Comparison of ENCODE assay signal across 8 cellular contexts in genomic region chr5:95554647-95555548, GRCh38. TPM values are rescaled to one million over a fixed set of nuclear protein-coding genes. Genes with fewer than 3 reads are reported as not detected.
A peak's percentile ranks its signal among the peaks of the same experiment; 100 is the strongest.
DNase-seq lines count a peak whose midpoint lies in the region; ATAC-seq, FAIRE-seq and TF ChIP-seq lines count a peak whose summit lies in the region.

Gene ARSK, plus strand, starts transcription at chr5:95555101. Its CDS starts 178 bp downstream, at chr5:95555279.
Gene SKIC3, minus strand, starts transcription at chr5:95554977. Its CDS starts 7,827 bp downstream, at chr5:95547150.

- H3K9me3 ChIP-seq in HAP-1 (no peaks in the 10 kb centered on the region), MG63 (no peaks in the 10 kb centered on the region), neural progenitor cell (ENCODE audit: low read depth) (no peaks in the 10 kb centered on the region)

- H3K27me3 ChIP-seq in HAP-1 (ENCODE audit: low read depth) (no peaks in the 10 kb centered on the region), MG63 (no peaks in the 10 kb centered on the region), foreskin keratinocyte (no peaks in the 10 kb centered on the region), neural progenitor cell (no peaks in the 10 kb centered on the region)

- in situ Hi-C loops in HAP-1 (cut with MboI; ENCODE audit: low sequenced_read_pairs), result no loop called here

- peak; percentile 64 for TF ChIP-seq CTCF in foreskin keratinocyte (conservative IDR thresholded peaks at IDR 0.05)
- TF ChIP-seq CTCF in neural progenitor cell (IDR thresholded peaks at IDR 0.05), result peak; percentile 42

- H3K4me1 ChIP-seq in HAP-1, result peaks cover 15% of the 10 kb centered on the region
- no peaks in the 10 kb centered on the region for H3K4me1 ChIP-seq in foreskin keratinocyte
- peaks cover 7% of the 10 kb centered on the region for H3K4me1 ChIP-seq in neural progenitor cell

- peak; percentile 92 to 96 for DNase-seq in HAP-1 (ENCODE audit: low spot score in 2 of 2)
- peak; percentile 96 for DNase-seq in MG63
- DNase-seq in SHP77 treated with DMSO at 0.1 percent for 48 hours (lab: John Stamatoyannopoulos, UW), result peak; percentile 93
- DNase-seq in activated gamma-delta T cell treated with anti-CD3 and anti-CD28 coated beads, Interleukin-2, amount 50 U/mL, for 16 hours (ENCODE audit: low read depth), result peak; percentile 83
- DNase-seq in foreskin keratinocyte, result peak; percentile 98 to 99
- peak; percentile 98 for DNase-seq in neural progenitor cell (ENCODE audit: low spot score)
- peak; percentile 99 for DNase-seq in stromal cell of bone marrow (ENCODE audit: low read depth)

- peaks cover 17% of the 10 kb centered on the region for H3K4me1 Mint-ChIP-seq in neural progenitor cell

- H3K27ac ChIP-seq in foreskin keratinocyte, result peak within 1 kb of the TSS; percentile 75
- H3K27ac ChIP-seq in neural progenitor cell, result peak within 1 kb of the TSS; percentile 78

- H3F3A ChIP-seq in neural progenitor cell (ENCODE audit: low read depth), result peaks cover 7% of the 10 kb centered on the region

- H3K36me3 ChIP-seq in HAP-1 (replicated peaks) (peaks cover 2% of the 10 kb centered on the region), MG63 (peaks cover 21% of the 10 kb centered on the region), neural progenitor cell (no peaks in the 10 kb centered on the region)

- H3K4me3 Mint-ChIP-seq in neural progenitor cell, result peak within 1 kb of the TSS; percentile 98

- H3K4me3 ChIP-seq in HAP-1 (peak within 1 kb of the TSS; percentile 79), MG63 (peak within 1 kb of the TSS; percentile 66), neural progenitor cell (peak within 1 kb of the TSS; percentile 70)

- H3K36me3 Mint-ChIP-seq in neural progenitor cell, result peaks cover 11% of the 10 kb centered on the region

- H3K9me3 Mint-ChIP-seq in neural progenitor cell, result no peaks in the 10 kb centered on the region

- peak within 1 kb of the TSS; percentile 98 for H2AFZ ChIP-seq in neural progenitor cell (replicated peaks)

- ATAC-seq in foreskin keratinocyte, result peak; percentile 91

- H3K27me3 Mint-ChIP-seq in neural progenitor cell (ENCODE audit: insufficient read depth, low read depth), result peaks cover 3% of the 10 kb centered on the region

- peaks cover 74% of the 10 kb centered on the region for H3K79me2 ChIP-seq in neural progenitor cell (ENCODE audit: low read depth)

- H3K9ac ChIP-seq in neural progenitor cell, result peak within 1 kb of the TSS; percentile 58

- H3K4me2 ChIP-seq in neural progenitor cell, result peak within 1 kb of the TSS; percentile 92

- FAIRE-seq in G401.6 (lab: Jason Lieb, UNC), result peak; percentile 95

- H3K27ac Mint-ChIP-seq in neural progenitor cell, result peak within 1 kb of the TSS; percentile 92

- no peaks in the 10 kb centered on the region for H4K20me1 ChIP-seq in neural progenitor cell (ENCODE audit: low read depth)

RNA-seq across cellular contexts. Expression of gene ARSK, which starts in this region (rescaled TPM):
- total RNA-seq in MG63 (2014; rRNA removed; shearing (Covaris generic); ENCODE audit: low replicate concordance), result 6.0 and 7.0 TPM in 2 replicates
- 6.9 and 8.8 TPM in 2 replicates for total RNA-seq in foreskin keratinocyte
- 3.9 TPM in 2 replicates for polyA plus RNA-seq in foreskin keratinocyte
- 13.9 and 21.3 TPM in 2 replicates for total RNA-seq in neural progenitor cell (ENCODE audit: low replicate concordance)

RNA-seq across cellular contexts. Expression of gene SKIC3, which starts in this region (rescaled TPM):
- total RNA-seq in MG63 (2014; rRNA removed; shearing (Covaris generic); ENCODE audit: low replicate concordance), result 50.6 and 89.5 TPM in 2 replicates
- 63.5 and 66.3 TPM in 2 replicates for total RNA-seq in foreskin keratinocyte
- 10.0 and 12.5 TPM in 2 replicates for polyA plus RNA-seq in foreskin keratinocyte
- 101 and 132 TPM in 2 replicates for total RNA-seq in neural progenitor cell (ENCODE audit: low replicate concordance)

Comparison
In these comparisons a context has a peak if more than half of its experiments do, and no peak if none do; other contexts are left out.
1. Peak in every context shown above with its lines: DNase-seq, ATAC-seq, H3K4me3 ChIP-seq and H3K27ac ChIP-seq.